3 cellular contexts compared by ENCODE assay signal in the genomic region with DNA sequence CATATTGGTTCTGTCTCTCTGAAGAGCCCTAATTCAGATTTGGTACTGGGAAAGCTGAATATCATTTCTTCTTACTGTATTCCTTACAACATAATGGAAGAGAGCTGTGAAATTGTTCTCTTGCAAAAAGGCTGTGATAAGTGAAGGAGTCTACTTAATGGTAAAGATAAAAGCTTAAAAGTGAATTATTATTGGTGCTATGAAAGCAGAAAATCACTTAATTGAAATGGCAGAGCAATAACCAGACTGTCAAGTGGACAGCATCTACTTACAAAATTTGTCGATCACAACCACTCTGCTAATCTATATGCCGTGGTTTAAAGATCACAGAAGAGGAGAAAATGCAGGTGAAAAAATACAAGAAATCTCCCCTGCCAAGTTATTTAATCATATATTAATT.
"Had no signal": no experiment of that assay in that cellular context is flagged by ENCODE, and none has a peak within 500 bp of the region (broad histone marks: within the 10 kb centered on the region; RNA-seq: fewer than 3 reads in every experiment).

No MANE protein-coding gene starts in this region.

- DNase-seq: GDM1, GF-D8 had no signal

- H3K4me3 ChIP-seq: GM12878 had no signal
